ENCODE assay signal across 2 cellular contexts in genomic region chr15:67981118-67981685, GRCh38.
TF ChIP-seq lines count a peak whose summit lies in the region.

No MANE protein-coding gene starts in this region.

TF ChIP-seq in GM23338, 12 proteins besides CTCF, POLR2A, EP300 and RAD21 (continued from another document):
- TF ChIP-seq, protein P1, sequence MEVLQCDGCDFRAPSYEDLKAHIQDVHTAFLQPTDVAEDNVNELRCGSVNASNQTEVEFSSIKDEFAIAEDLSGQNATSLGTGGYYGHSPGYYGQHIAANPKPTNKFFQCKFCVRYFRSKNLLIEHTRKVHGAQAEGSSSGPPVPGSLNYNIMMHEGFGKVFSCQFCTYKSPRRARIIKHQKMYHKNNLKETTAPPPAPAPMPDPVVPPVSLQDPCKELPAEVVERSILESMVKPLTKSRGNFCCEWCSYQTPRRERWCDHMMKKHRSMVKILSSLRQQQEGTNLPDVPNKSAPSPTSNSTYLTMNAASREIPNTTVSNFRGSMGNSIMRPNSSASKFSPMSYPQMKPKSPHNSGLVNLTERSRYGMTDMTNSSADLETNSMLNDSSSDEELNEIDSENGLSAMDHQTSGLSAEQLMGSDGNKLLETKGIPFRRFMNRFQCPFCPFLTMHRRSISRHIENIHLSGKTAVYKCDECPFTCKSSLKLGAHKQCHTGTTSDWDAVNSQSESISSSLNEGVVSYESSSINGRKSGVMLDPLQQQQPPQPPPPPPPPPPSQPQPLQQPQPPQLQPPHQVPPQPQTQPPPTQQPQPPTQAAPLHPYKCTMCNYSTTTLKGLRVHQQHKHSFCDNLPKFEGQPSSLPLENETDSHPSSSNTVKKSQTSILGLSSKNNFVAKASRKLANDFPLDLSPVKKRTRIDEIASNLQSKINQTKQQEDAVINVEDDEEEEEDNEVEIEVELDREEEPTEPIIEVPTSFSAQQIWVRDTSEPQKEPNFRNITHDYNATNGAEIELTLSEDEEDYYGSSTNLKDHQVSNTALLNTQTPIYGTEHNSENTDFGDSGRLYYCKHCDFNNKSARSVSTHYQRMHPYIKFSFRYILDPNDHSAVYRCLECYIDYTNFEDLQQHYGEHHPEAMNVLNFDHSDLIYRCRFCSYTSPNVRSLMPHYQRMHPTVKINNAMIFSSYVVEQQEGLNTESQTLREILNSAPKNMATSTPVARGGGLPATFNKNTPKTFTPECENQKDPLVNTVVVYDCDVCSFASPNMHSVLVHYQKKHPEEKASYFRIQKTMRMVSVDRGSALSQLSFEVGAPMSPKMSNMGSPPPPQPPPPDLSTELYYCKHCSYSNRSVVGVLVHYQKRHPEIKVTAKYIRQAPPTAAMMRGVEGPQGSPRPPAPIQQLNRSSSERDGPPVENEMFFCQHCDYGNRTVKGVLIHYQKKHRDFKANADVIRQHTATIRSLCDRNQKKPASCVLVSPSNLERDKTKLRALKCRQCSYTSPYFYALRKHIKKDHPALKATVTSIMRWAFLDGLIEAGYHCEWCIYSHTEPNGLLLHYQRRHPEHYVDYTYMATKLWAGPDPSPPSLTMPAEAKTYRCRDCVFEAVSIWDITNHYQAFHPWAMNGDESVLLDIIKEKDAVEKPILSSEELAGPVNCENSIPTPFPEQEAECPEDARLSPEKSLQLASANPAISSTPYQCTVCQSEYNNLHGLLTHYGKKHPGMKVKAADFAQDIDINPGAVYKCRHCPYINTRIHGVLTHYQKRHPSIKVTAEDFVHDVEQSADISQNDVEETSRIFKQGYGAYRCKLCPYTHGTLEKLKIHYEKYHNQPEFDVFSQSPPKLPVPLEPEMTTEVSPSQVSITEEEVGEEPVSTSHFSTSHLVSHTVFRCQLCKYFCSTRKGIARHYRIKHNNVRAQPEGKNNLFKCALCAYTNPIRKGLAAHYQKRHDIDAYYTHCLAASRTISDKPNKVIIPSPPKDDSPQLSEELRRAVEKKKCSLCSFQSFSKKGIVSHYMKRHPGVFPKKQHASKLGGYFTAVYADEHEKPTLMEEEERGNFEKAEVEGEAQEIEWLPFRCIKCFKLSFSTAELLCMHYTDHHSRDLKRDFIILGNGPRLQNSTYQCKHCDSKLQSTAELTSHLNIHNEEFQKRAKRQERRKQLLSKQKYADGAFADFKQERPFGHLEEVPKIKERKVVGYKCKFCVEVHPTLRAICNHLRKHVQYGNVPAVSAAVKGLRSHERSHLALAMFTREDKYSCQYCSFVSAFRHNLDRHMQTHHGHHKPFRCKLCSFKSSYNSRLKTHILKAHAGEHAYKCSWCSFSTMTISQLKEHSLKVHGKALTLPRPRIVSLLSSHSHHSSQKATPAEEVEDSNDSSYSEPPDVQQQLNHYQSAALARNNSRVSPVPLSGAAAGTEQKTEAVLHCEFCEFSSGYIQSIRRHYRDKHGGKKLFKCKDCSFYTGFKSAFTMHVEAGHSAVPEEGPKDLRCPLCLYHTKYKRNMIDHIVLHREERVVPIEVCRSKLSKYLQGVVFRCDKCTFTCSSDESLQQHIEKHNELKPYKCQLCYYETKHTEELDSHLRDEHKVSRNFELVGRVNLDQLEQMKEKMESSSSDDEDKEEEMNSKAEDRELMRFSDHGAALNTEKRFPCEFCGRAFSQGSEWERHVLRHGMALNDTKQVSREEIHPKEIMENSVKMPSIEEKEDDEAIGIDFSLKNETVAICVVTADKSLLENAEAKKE (CRISPR knock-in tag; IDR thresholded peaks at IDR 0.05): no peak

TF ChIP-seq in K562, 482 proteins besides CTCF, POLR2A, EP300 and RAD21 (continued from another document):
- TF ChIP-seq ARID4B (CRISPR knock-in tag; IDR thresholded peaks at IDR 0.05): no peak
